Comparison of ENCODE assay signal across 8 cellular contexts in genomic region chr1:211352985-211353515, GRCh38.
A peak's percentile ranks its signal among the peaks of the same experiment; 100 is the strongest.
DNase-seq lines count a peak whose midpoint lies in the region; TF ChIP-seq lines count a peak whose summit lies in the region.

No MANE protein-coding gene starts in this region.

- TF ChIP-seq CTCF in NB4 (IDR thresholded peaks at IDR 0.05; ENCODE audit: low read depth, low read length) = peak; percentile 87
- TF ChIP-seq CTCF in fibroblast of pulmonary artery (IDR thresholded peaks at IDR 0.05; ENCODE audit: low read length, missing control alignments) = peak; percentile 74

- TF ChIP-seq POLR2A in NB4 (IDR thresholded peaks at IDR 0.05; ENCODE audit: extremely low read depth, insufficient read length) = no peak

- peak; percentile 34 for DNase-seq in NCI-H345 (lab: John Stamatoyannopoulos, UW)
- DNase-seq in NCI-H345 treated with DMSO at 0.1 percent for 48 hours (lab: John Stamatoyannopoulos, UW; ENCODE audit: unreplicated experiment) = no peak
- peak; percentile 27 for DNase-seq in HCEC 1CT
- peak; percentile 44 for DNase-seq in NB4 (ENCODE audit: low read depth)
- DNase-seq in activated CD8-positive, alpha-beta memory T cell treated with anti-CD3 and anti-CD28 coated beads, Interleukin-2, amount 50 U/mL, for 24 hours (ENCODE audit: extremely low read depth) = peak; percentile 28
- no peak for DNase-seq in fibroblast of pulmonary artery (ENCODE audit: low read depth)
- DNase-seq in stimulated activated CD4-positive, alpha-beta T cell treated with anti-CD3 and anti-CD28 coated beads, Interleukin-1b, Interleukin-23, amount 100 ng/mL, for 48 hours = peak; percentile 59
- no peak for DNase-seq in NCI-H1436 treated with DMSO at 0.1 percent for 48 hours (lab: John Stamatoyannopoulos, UW)

- H3K4me3 ChIP-seq in NB4 (ENCODE audit: low read depth, low read length) (no peak overlapping the region), fibroblast of pulmonary artery (replicated peaks; ENCODE audit: low read depth, low read length) (no peak overlapping the region)

Comparison
In these comparisons a context has a peak if more than half of its experiments do, and no peak if none do; other contexts are left out.
1. DNase-seq: peak in NCI-H345 (single experiment), HCEC 1CT (single experiment), NB4 (single experiment), activated CD8-positive, alpha-beta memory T cell treated with anti-CD3 and anti-CD28 coated beads, Interleukin-2, amount 50 U/mL, for 24 hours (single experiment) and stimulated activated CD4-positive, alpha-beta T cell treated with anti-CD3 and anti-CD28 coated beads, Interleukin-1b, Interleukin-23, amount 100 ng/mL, for 48 hours (single experiment); none in NCI-H345 treated with DMSO at 0.1 percent for 48 hours (single experiment), fibroblast of pulmonary artery (single experiment) and NCI-H1436 treated with DMSO at 0.1 percent for 48 hours (single experiment).